ENCODE assay signal across 8 cellular contexts in the genomic region with DNA sequence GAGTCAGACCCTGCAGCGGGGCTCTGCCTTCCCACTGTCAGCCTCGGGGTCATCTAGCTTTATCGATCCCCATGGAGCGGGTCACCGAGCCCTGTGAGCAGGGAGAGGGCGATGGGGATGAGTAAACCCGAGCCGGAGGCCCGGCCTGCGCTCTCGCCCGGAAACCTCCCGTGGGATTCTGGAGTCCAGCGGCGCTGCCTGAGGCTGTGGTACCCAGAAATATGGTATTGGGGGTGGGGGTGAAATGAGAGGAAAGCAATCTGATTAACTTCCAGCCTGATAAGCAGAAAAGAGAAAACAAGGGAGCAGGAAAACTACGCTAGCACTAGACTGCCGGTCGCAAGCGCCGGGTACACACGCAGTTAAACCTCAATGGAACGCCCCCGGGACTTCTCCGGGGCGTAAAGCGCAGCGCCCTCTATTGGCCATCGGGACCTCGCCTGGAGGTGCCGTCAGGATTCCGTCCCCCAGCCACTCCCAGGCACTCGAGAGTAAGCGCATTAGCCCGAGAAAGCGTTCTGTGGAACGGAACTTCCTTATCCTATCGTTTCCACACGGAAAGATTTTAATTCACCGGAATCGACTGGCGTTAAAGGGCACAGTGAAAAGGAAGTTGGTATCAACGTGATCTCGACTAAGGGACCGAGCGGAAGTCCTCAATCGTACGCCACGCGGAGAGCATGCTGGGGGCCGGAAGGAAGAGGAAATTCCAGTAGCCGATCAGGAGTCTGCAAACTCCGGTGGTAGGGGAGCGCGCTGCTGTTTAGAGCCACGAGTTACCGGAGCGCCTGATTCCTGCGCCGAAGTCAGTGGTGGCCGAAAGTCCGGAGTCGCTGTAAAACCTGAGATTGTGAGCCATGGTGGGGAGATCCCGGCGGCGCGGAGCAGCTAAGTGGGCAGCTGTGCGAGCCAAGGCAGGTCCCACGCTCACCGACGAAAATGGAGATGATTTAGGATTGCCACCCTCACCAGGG. TPM values are rescaled to one million over a fixed set of nuclear protein-coding genes. Genes with fewer than 3 reads are reported as not detected.
DNase-seq lines count a peak whose midpoint lies in the region; TF ChIP-seq lines count a peak whose summit lies in the region.

A gene with protein sequence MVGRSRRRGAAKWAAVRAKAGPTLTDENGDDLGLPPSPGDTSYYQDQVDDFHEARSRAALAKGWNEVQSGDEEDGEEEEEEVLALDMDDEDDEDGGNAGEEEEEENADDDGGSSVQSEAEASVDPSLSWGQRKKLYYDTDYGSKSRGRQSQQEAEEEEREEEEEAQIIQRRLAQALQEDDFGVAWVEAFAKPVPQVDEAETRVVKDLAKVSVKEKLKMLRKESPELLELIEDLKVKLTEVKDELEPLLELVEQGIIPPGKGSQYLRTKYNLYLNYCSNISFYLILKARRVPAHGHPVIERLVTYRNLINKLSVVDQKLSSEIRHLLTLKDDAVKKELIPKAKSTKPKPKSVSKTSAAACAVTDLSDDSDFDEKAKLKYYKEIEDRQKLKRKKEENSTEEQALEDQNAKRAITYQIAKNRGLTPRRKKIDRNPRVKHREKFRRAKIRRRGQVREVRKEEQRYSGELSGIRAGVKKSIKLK (plus strand): TSS at position 712 of the 974 bp plus-strand sequence. CDS start 146 bp downstream, at position 858.

- H4K20me1 ChIP-seq in MM.1S (ENCODE audit: insufficient read depth, low read length): no peaks in the 10 kb centered on the region
- H4K20me1 ChIP-seq in neural progenitor cell (ENCODE audit: low read depth): peaks cover 18% of the 10 kb centered on the region

- peaks cover 5% of the 10 kb centered on the region for H3K27me3 Mint-ChIP-seq in neural progenitor cell (ENCODE audit: insufficient read depth, low read depth)

- DNase-seq in GDM1 (lab: John Stamatoyannopoulos, UW): peak; percentile 93
- DNase-seq in HAP-1 (ENCODE audit: low spot score in 2 of 2): peak; percentile 95 to 96
- peak; percentile 97 for DNase-seq in MM.1S
- DNase-seq in SIG-M5 treated with dmso at 0.1 percent for 504 hours (lab: John Stamatoyannopoulos, UW; ENCODE audit: unreplicated experiment): peak; percentile 98
- peak; percentile 92 for DNase-seq in activated gamma-delta T cell treated with anti-CD3 and anti-CD28 coated beads, Interleukin-2, amount 50 U/mL, for 16 hours (ENCODE audit: low read depth)
- peak; percentile 97 to 99 for DNase-seq in foreskin fibroblast
- DNase-seq in neural progenitor cell (ENCODE audit: low spot score): peak; percentile 97

- peaks cover 10% of the 10 kb centered on the region for H3K36me3 ChIP-seq in HAP-1 (replicated peaks)
- H3K36me3 ChIP-seq in MM.1S (replicated peaks; ENCODE audit: insufficient read depth, low read length): peaks cover 7% of the 10 kb centered on the region; the same call in 1 of the 2 replicates
- no peaks in the 10 kb centered on the region for H3K36me3 ChIP-seq in neural progenitor cell
- H3K36me3 ChIP-seq in subcutaneous abdominal adipose tissue (ENCODE audit: control insufficient read depth in 5 of 5, insufficient read depth in 5 of 5, low read length in 5 of 5): peaks cover 0 to 5% (median 2%) of the 10 kb centered on the region in 5 donors

- H3K9me3 ChIP-seq in HAP-1: no peaks in the 10 kb centered on the region
- no peaks in the 10 kb centered on the region for H3K9me3 ChIP-seq in MM.1S (replicated peaks; ENCODE audit: insufficient read depth, low read length)
- H3K9me3 ChIP-seq in neural progenitor cell (ENCODE audit: low read depth): no peaks in the 10 kb centered on the region
- H3K9me3 ChIP-seq in subcutaneous abdominal adipose tissue (ENCODE audit: control insufficient read depth in 5 of 5, low read length in 5 of 5): no peaks in the 10 kb centered on the region

- peak; percentile 97 for TF ChIP-seq CTCF in MM.1S (IDR thresholded peaks at IDR 0.05; ENCODE audit: low read length)
- TF ChIP-seq CTCF in foreskin fibroblast (IDR thresholded peaks at IDR 0.05; ENCODE audit: low read depth, low read length): peak; percentile 98
- peak; percentile 98 for TF ChIP-seq CTCF in neural progenitor cell (IDR thresholded peaks at IDR 0.05)

- H3K36me3 Mint-ChIP-seq in neural progenitor cell: peaks cover 3% of the 10 kb centered on the region

- in situ Hi-C loops in HAP-1 (cut with MboI; ENCODE audit: low sequenced_read_pairs): no loop called here

- H3K27me3 ChIP-seq in HAP-1 (ENCODE audit: low read depth): no peaks in the 10 kb centered on the region
- H3K27me3 ChIP-seq in MM.1S (replicated peaks; ENCODE audit: insufficient read depth, low read length): no peaks in the 10 kb centered on the region
- peaks cover 5% of the 10 kb centered on the region for H3K27me3 ChIP-seq in neural progenitor cell
- H3K27me3 ChIP-seq in subcutaneous abdominal adipose tissue (ENCODE audit: control insufficient read depth in 5 of 5, insufficient read depth in 4 of 5, low read length in 5 of 5): no peaks in the 10 kb centered on the region

- H3K4me2 ChIP-seq in MM.1S (ENCODE audit: low read depth, low read length): peak within 1 kb of the TSS; percentile 86
- peak within 1 kb of the TSS; percentile 92 for H3K4me2 ChIP-seq in neural progenitor cell

- H3K27ac ChIP-seq in MM.1S (ENCODE audit: low read length): peak within 1 kb of the TSS; percentile 85
- H3K27ac ChIP-seq in neural progenitor cell: peak within 1 kb of the TSS; percentile 81
- H3K27ac ChIP-seq in subcutaneous abdominal adipose tissue (ENCODE audit: low read depth, low read length): peak within 1 kb of the TSS; percentile 96

- no peaks in the 10 kb centered on the region for H3K9me3 Mint-ChIP-seq in neural progenitor cell

- peak within 1 kb of the TSS; percentile 61 for H3K9ac ChIP-seq in MM.1S (ENCODE audit: low read length)
- peak within 1 kb of the TSS; percentile 66 for H3K9ac ChIP-seq in neural progenitor cell
- peak within 1 kb of the TSS; percentile 76 to 96 (median 92) for H3K9ac ChIP-seq in subcutaneous abdominal adipose tissue (ENCODE audit: low read length in 5 of 5)

- H3K4me1 ChIP-seq in HAP-1: peaks cover 23% of the 10 kb centered on the region
- H3K4me1 ChIP-seq in MM.1S (ENCODE audit: low read length): peaks cover 27% of the 10 kb centered on the region
- H3K4me1 ChIP-seq in neural progenitor cell: peaks cover 17% of the 10 kb centered on the region
- H3K4me1 ChIP-seq in subcutaneous abdominal adipose tissue (ENCODE audit: control insufficient read depth in 5 of 5, insufficient read depth in 5 of 5, low read length in 5 of 5): peaks cover 9 to 39% (median 28%) of the 10 kb centered on the region in 5 donors

- peaks cover 32% of the 10 kb centered on the region for H3K4me1 Mint-ChIP-seq in neural progenitor cell

- H3F3A ChIP-seq in MM.1S (ENCODE audit: insufficient read depth, low read length): peaks cover 8% of the 10 kb centered on the region
- peaks cover 19% of the 10 kb centered on the region for H3F3A ChIP-seq in neural progenitor cell (ENCODE audit: low read depth)

- H3K27ac Mint-ChIP-seq in neural progenitor cell: peak within 1 kb of the TSS; percentile 99

- H3K4me3 ChIP-seq in HAP-1 (peak within 1 kb of the TSS; percentile 85), MM.1S (ENCODE audit: low read length) (peak within 1 kb of the TSS; percentile 72), foreskin fibroblast (ENCODE audit: low read depth in 1 of 2, low read length in 2 of 2) (peak within 1 kb of the TSS; percentile 81 to 99), neural progenitor cell (peak within 1 kb of the TSS; percentile 90), subcutaneous abdominal adipose tissue (ENCODE audit: low read depth in 1 of 5, low read length in 5 of 5) (peak within 1 kb of the TSS; percentile 77 to 100 (median 97))

- H3K79me2 ChIP-seq in MM.1S (ENCODE audit: low read length) (peaks cover 66% of the 10 kb centered on the region), neural progenitor cell (ENCODE audit: low read depth) (peaks cover 45% of the 10 kb centered on the region)

- H3K9me2 ChIP-seq in MM.1S (replicated peaks; ENCODE audit: insufficient read depth, low read length): no peaks in the 10 kb centered on the region

- H2AFZ ChIP-seq in MM.1S (ENCODE audit: low read length): peak within 1 kb of the TSS; percentile 90
- peak within 1 kb of the TSS; percentile 68 for H2AFZ ChIP-seq in neural progenitor cell (replicated peaks)

- H3K4me3 Mint-ChIP-seq in neural progenitor cell: peak within 1 kb of the TSS; percentile 98

RNA-seq across cellular contexts. Expression of the gene that starts here (rescaled TPM):
- total RNA-seq in neural progenitor cell (ENCODE audit: low replicate concordance): 19.1 and 19.8 TPM in 2 replicates

Comparison
In these comparisons a context has a peak if more than half of its experiments do, and no peak if none do; other contexts are left out.
1. Peak in every context shown above with its lines: DNase-seq, H3K4me3 ChIP-seq and H3K27ac ChIP-seq.